Comparison of ENCODE assay signal across 2 cellular contexts in the genomic region with DNA sequence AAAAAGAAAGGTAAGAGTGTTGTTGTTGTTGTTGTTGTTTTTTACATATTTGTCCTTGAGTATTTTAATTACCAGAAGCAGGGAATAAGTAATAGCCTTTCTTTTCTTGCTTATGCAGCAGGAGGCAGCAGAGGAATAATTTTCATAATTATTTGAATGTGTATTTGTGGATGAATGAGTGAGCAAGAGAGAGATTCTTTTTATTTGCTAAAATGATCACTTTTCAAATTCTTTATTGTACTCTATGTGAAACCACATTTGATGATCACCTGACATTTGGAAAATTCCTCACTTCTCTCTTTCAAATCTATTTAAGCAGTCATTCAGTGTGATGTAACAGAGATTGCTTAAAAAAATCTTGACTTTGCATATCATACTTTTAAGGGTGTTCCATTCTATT.
TF ChIP-seq lines count a peak whose summit lies in the region.

No MANE protein-coding gene starts in this region.

TF ChIP-seq in A549, 52 proteins besides CTCF, POLR2A, EP300 and RAD21:
- TF ChIP-seq, protein P1, sequence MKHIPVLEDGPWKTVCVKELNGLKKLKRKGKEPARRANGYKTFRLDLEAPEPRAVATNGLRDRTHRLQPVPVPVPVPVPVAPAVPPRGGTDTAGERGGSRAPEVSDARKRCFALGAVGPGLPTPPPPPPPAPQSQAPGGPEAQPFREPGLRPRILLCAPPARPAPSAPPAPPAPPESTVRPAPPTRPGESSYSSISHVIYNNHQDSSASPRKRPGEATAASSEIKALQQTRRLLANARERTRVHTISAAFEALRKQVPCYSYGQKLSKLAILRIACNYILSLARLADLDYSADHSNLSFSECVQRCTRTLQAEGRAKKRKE (CRISPR knock-in tag; IDR thresholded peaks at IDR 0.05; ENCODE audit: low read depth), result no peak
- no peak for TF ChIP-seq CEBPB (IDR thresholded peaks at IDR 0.05)
- no peak for TF ChIP-seq CBX8 (IDR thresholded peaks at IDR 0.05)
- TF ChIP-seq FOXS1 (CRISPR knock-in tag; IDR thresholded peaks at IDR 0.05), result no peak
- TF ChIP-seq, protein P2, sequence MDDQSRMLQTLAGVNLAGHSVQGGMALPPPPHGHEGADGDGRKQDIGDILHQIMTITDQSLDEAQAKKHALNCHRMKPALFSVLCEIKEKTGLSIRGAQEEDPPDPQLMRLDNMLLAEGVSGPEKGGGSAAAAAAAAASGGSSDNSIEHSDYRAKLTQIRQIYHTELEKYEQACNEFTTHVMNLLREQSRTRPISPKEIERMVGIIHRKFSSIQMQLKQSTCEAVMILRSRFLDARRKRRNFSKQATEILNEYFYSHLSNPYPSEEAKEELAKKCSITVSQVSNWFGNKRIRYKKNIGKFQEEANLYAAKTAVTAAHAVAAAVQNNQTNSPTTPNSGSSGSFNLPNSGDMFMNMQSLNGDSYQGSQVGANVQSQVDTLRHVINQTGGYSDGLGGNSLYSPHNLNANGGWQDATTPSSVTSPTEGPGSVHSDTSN (IDR thresholded peaks at IDR 0.05), result no peak
- TF ChIP-seq, protein P3, sequence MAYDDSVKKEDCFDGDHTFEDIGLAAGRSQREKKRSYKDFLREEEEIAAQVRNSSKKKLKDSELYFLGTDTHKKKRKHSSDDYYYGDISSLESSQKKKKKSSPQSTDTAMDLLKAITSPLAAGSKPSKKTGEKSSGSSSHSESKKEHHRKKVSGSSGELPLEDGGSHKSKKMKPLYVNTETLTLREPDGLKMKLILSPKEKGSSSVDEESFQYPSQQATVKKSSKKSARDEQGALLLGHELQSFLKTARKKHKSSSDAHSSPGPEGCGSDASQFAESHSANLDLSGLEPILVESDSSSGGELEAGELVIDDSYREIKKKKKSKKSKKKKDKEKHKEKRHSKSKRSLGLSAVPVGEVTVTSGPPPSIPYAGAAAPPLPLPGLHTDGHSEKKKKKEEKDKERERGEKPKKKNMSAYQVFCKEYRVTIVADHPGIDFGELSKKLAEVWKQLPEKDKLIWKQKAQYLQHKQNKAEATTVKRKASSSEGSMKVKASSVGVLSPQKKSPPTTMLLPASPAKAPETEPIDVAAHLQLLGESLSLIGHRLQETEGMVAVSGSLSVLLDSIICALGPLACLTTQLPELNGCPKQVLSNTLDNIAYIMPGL (CRISPR knock-in tag; IDR thresholded peaks at IDR 0.05; ENCODE audit: borderline replicate concordance), result no peak
- TF ChIP-seq ZC3H11A (IDR thresholded peaks at IDR 0.05), result no peak
- no peak for TF ChIP-seq POLR2AphosphoS2 (conservative IDR thresholded peaks at IDR 0.05; ENCODE audit: low read length)
- TF ChIP-seq KDM5A (IDR thresholded peaks at IDR 0.05), result no peak
- no peak for TF ChIP-seq RARB (CRISPR knock-in tag; IDR thresholded peaks at IDR 0.05)
- TF ChIP-seq MAFK (IDR thresholded peaks at IDR 0.05; ENCODE audit: partially characterized antibody), result no peak
- TF ChIP-seq HEYL (CRISPR knock-in tag; IDR thresholded peaks at IDR 0.05), result no peak
- no peak for TF ChIP-seq ESRRA (IDR thresholded peaks at IDR 0.05; ENCODE audit: borderline replicate concordance, low read length)
- no peak for TF ChIP-seq NFE2L2 (conservative IDR thresholded peaks at IDR 0.05; ENCODE audit: low read length)

TF ChIP-seq in SK-N-SH, 30 proteins besides CTCF, POLR2A, EP300 and RAD21:
- TF ChIP-seq TAF1 (IDR thresholded peaks at IDR 0.05; ENCODE audit: borderline replicate concordance, low read depth, low read length) (no peak), GABPA (IDR thresholded peaks at IDR 0.05; ENCODE audit: low read depth) (no peak), FOXM1 (IDR thresholded peaks at IDR 0.05; ENCODE audit: low read depth) (no peak)
